ENCODE assay signal across 8 cellular contexts in the genomic region with DNA sequence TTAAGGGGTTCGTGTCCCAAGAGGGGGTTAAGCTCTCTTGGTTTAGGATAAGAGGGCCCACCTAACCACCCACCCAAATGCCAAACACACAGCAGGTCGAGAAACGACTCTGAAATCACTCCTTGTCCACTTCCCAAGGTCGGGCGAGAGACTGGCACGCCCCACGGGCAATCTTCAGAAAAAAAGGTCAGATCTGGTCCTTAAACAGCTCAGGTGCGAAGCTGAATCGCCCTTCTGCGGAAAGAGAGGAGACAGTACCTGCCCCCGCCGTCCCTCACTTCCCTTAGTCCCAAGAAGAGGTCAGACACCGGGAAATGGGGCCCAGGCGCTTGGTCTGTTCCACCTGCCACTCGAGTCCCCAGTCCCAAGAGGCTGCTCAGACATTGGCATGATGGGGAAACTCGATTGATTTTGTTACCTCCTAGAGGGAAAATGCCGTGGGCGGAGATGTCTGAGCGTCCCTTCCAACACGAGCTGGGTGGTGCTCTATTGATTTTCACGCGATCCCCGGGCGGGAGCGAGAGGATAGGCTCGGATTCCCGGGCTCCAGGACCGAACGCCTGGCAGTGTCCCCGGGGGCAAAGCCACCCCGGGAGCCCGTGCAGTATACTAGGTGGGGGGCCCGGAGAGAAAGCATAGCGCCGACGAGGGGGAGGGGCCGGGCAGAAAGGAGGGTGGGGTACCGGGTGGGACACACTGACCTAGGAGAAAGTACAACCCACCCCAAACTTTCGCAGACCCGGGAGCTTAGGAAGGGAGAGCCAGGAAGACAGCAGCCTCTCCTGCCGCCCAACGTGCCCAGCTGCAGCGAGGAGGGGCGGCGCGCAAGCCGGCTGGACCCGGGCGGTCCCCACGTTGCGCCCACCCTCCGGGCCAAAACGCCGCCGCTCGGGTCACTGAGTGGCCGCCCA. TPM values are rescaled to one million over a fixed set of nuclear protein-coding genes. Genes with fewer than 3 reads are reported as not detected.
A peak's percentile ranks its signal among the peaks of the same experiment; 100 is the strongest.
DNase-seq lines count a peak whose midpoint lies in the region; ATAC-seq, FAIRE-seq and TF ChIP-seq lines count a peak whose summit lies in the region.

No MANE protein-coding gene starts in this region.

- POLR2A ChIA-PET in BJ (lab: Charles Lee) (no interaction called here), SK-N-SH (lab: Yijun Ruan, JAX) (no interaction called here)
- POLR2A ChIA-PET in naive thymus-derived CD4-positive, alpha-beta T cell (lab: Charles Lee): no interaction called here

- peaks cover 62% of the 10 kb centered on the region for H3K27me3 Mint-ChIP-seq in H9 (ENCODE audit: low read depth)
- H3K27me3 Mint-ChIP-seq in naive thymus-derived CD4-positive, alpha-beta T cell: peaks cover 53 to 70% (median 68%) of the 10 kb centered on the region in 5 donors

- H3K14ac ChIP-seq in H9 (ENCODE audit: insufficient read depth, low read length): no peak overlapping the region

- peaks cover 17% of the 10 kb centered on the region for H3K23me2 ChIP-seq in H9 (ENCODE audit: insufficient read length, low read depth, low read length, poor library complexity, severe bottlenecking)

- peaks cover 21 to 22% of the 10 kb centered on the region in 2 experiments for H3K4me1 Mint-ChIP-seq in H9
- H3K4me1 Mint-ChIP-seq in naive thymus-derived CD4-positive, alpha-beta T cell: peaks cover 6 to 23% (median 21%) of the 10 kb centered on the region in 7 donors

- peak overlapping the region; percentile 67 for H3K4me3 ChIP-seq in BJ (ENCODE audit: low read depth, low read length)
- peak overlapping the region; percentile 43 to 59; a peak in 3 of 4 replicates for H3K4me3 ChIP-seq in SK-N-SH (ENCODE audit: low read depth in 2 of 2, low read length in 1 of 2)
- peak overlapping the region; percentile 70 to 71 for H3K4me3 ChIP-seq in esophagus (ENCODE audit: low read depth in 1 of 2, low read length in 2 of 2)
- no peak overlapping the region for H3K4me3 ChIP-seq in naive thymus-derived CD4-positive, alpha-beta T cell (ENCODE audit: low read length)

- H3K4me3 Mint-ChIP-seq in H9: peak overlapping the region; percentile 61 to 80
- peak overlapping the region; percentile 45 to 80 (median 67) for H3K4me3 Mint-ChIP-seq in naive thymus-derived CD4-positive, alpha-beta T cell

- H3K9me3 ChIP-seq in H9 (ENCODE audit: control insufficient read depth, low read depth, low read length): no peaks in the 10 kb centered on the region
- no peaks in the 10 kb centered on the region for H3K9me3 ChIP-seq in SK-N-SH
- H3K9me3 ChIP-seq in esophagus (ENCODE audit: control insufficient read depth in 2 of 2, insufficient read depth in 1 of 2, low read depth in 1 of 2, low read length in 1 of 2): no peaks in the 10 kb centered on the region
- no peaks in the 10 kb centered on the region for H3K9me3 ChIP-seq in naive thymus-derived CD4-positive, alpha-beta T cell (ENCODE audit: control insufficient read depth in 2 of 3, low read length in 3 of 3)

- H2BK15ac ChIP-seq in H9 (ENCODE audit: low read depth, low read length): no peak overlapping the region

- H2AFZ ChIP-seq in H9 (ENCODE audit: low read length): no peak overlapping the region
- peak overlapping the region; percentile 72; the same call in 1 of the 2 replicates for H2AFZ ChIP-seq in SK-N-SH (ENCODE audit: low read depth)

- no peak overlapping the region for H2BK120ac ChIP-seq in H9 (ENCODE audit: low read depth, low read length, poor library complexity, severe bottlenecking)

- H3K18ac ChIP-seq in H9 (ENCODE audit: insufficient read length, low read depth, low read length): no peak overlapping the region

- no peak overlapping the region for H3K4ac ChIP-seq in H9 (ENCODE audit: low read depth, low read length)

- H3K9me2 ChIP-seq in SK-N-SH: no peaks in the 10 kb centered on the region

- ATAC-seq in naive thymus-derived CD4-positive, alpha-beta T cell: no peak
- ATAC-seq in GM18505 (IDR thresholded peaks at IDR 0.05; ENCODE audit: unreplicated experiment): no peak

- H4K91ac ChIP-seq in H9 (ENCODE audit: insufficient read length, low read depth, low read length): no peak overlapping the region

- CTCF ChIA-PET in BJ (lab: Yijun Ruan, JAX) (interaction anchor here (0.6 to 3.7 kb wide), 38 partner anchors 7 to 1002 kb away, joined by 3 to 43 read pairs (median 4); no protein-coding TSS in a partner anchor), SK-N-SH (lab: Yijun Ruan, JAX) (interaction anchor here (0.6 to 1.8 kb wide), 16 partner anchors 9 to 967 kb away, joined by 3 to 7 read pairs (median 4); no protein-coding TSS in a partner anchor)
- CTCF ChIA-PET in naive thymus-derived CD4-positive, alpha-beta T cell (lab: Charles Lee): no interaction called here

- H3T11ph ChIP-seq in H9 (ENCODE audit: low read length): no peak overlapping the region

- no peaks in the 10 kb centered on the region for H3F3A ChIP-seq in SK-N-SH (replicated peaks; ENCODE audit: insufficient read depth)

- H3K4me1 ChIP-seq in H9 (ENCODE audit: insufficient read depth, low read length) (no peaks in the 10 kb centered on the region), SK-N-SH (ENCODE audit: control insufficient read depth in 1 of 2, insufficient read depth in 2 of 2, low read depth in 1 of 2, low read length in 1 of 2) (no peaks in the 10 kb centered on the region; a peak in 1 of 4 replicates), esophagus (ENCODE audit: control insufficient read depth in 2 of 2, insufficient read depth in 2 of 2, low read length in 1 of 2) (peaks cover 4 to 6% of the 10 kb centered on the region in 2 donors)
- H3K4me1 ChIP-seq in naive thymus-derived CD4-positive, alpha-beta T cell (ENCODE audit: control insufficient read depth in 2 of 2, insufficient read depth in 2 of 2, low read length in 2 of 2): peaks cover 0 to 7% of the 10 kb centered on the region in 2 donors

- H2BK12ac ChIP-seq in H9 (ENCODE audit: insufficient read length, low read depth, low read length): no peak overlapping the region

- intact Hi-C loops in naive thymus-derived CD4-positive, alpha-beta T cell (cut with micrococcal nuclease): loop anchor here in 1 of 2 donors (5.0 kb wide), 1 partner anchor 955 kb away; no protein-coding TSS in a partner anchor

- H2BK20ac ChIP-seq in H9 (ENCODE audit: low read depth, low read length, poor library complexity, severe bottlenecking): no peak overlapping the region

- peaks cover 2 to 3% of the 10 kb centered on the region in 2 experiments; a peak in 3 of 5 replicates for H3K9me3 Mint-ChIP-seq in H9
- peaks cover 0 to 3% (median 0%) of the 10 kb centered on the region in 11 donors for H3K9me3 Mint-ChIP-seq in naive thymus-derived CD4-positive, alpha-beta T cell

- H4K20me1 ChIP-seq in H9 (ENCODE audit: control insufficient read depth, insufficient read depth, insufficient read length) (no peaks in the 10 kb centered on the region), SK-N-SH (ENCODE audit: insufficient read depth) (no peaks in the 10 kb centered on the region)

- H2BK5ac ChIP-seq in H9 (ENCODE audit: insufficient read length, low read length): no peak overlapping the region

- no peak overlapping the region for H3K27ac Mint-ChIP-seq in H9
- H3K27ac Mint-ChIP-seq in naive thymus-derived CD4-positive, alpha-beta T cell: peak overlapping the region in 1 of 9 donors; percentile 4

- H3K79me1 ChIP-seq in H9 (ENCODE audit: insufficient read depth, low read depth, low read length, poor library complexity, severe bottlenecking): no peaks in the 10 kb centered on the region

- H3K9ac ChIP-seq in H9 (ENCODE audit: extremely low read depth, insufficient read length, low read length) (no peak overlapping the region), SK-N-SH (no peak overlapping the region)

- no peak for FAIRE-seq in GM12891 (lab: Jason Lieb, UNC)

- no peak overlapping the region for H3K23ac ChIP-seq in H9 (ENCODE audit: insufficient read length, low read depth, low read length)

- H3K36me3 ChIP-seq in BJ (ENCODE audit: control insufficient read depth, insufficient read depth, low read length): no peaks in the 10 kb centered on the region
- H3K36me3 ChIP-seq in SK-N-SH (replicated peaks in 1 of 2; ENCODE audit: control insufficient read depth in 1 of 2, insufficient read depth in 2 of 2, low read length in 1 of 2): no peaks in the 10 kb centered on the region
- no peaks in the 10 kb centered on the region for H3K36me3 ChIP-seq in esophagus (ENCODE audit: control insufficient read depth in 2 of 2, insufficient read depth in 2 of 2, low read length in 1 of 2)
- H3K36me3 ChIP-seq in naive thymus-derived CD4-positive, alpha-beta T cell (ENCODE audit: control insufficient read depth in 2 of 3, insufficient read depth in 3 of 3, low read length in 3 of 3): no peaks in the 10 kb centered on the region

- no peak overlapping the region for H2AK5ac ChIP-seq in H9 (ENCODE audit: insufficient read length, low read length)

- H3K79me2 ChIP-seq in H9 (ENCODE audit: insufficient read depth, low read length) (no peaks in the 10 kb centered on the region), SK-N-SH (ENCODE audit: insufficient read depth) (no peaks in the 10 kb centered on the region)

- H3K27me3 ChIP-seq in BJ (ENCODE audit: control insufficient read depth, insufficient read depth, low read length): peaks cover 3% of the 10 kb centered on the region; the same call in 1 of the 2 replicates
- peaks cover 70% of the 10 kb centered on the region for H3K27me3 ChIP-seq in H9 (ENCODE audit: insufficient read depth, low read length)
- H3K27me3 ChIP-seq in SK-N-SH (ENCODE audit: insufficient read depth): peaks cover 22% of the 10 kb centered on the region
- peaks cover 0 to 10% of the 10 kb centered on the region in 2 donors for H3K27me3 ChIP-seq in esophagus (ENCODE audit: control insufficient read depth in 1 of 2, insufficient read depth in 2 of 2, low read length in 2 of 2)
- H3K27me3 ChIP-seq in naive thymus-derived CD4-positive, alpha-beta T cell (ENCODE audit: control insufficient read depth in 2 of 2, insufficient read depth in 2 of 2, low read length in 2 of 2): peaks cover 3 to 4% of the 10 kb centered on the region in 2 donors

- TF ChIP-seq EP300 in SK-N-SH (IDR thresholded peaks at IDR 0.05; ENCODE audit: borderline replicate concordance in 1 of 2, low read depth in 1 of 2, low read length in 1 of 2): no peak

- no peak overlapping the region for H3K56ac ChIP-seq in H9 (ENCODE audit: insufficient read length, low read depth, low read length)

- no CpG with 5 or more reads among the region's 57 CpGs for WGBS in H9 (ENCODE audit: extremely low coverage, insufficient read length, low lambda C conversion rate)
- 1% methylated on average over 24 of the region's 57 CpGs for WGBS in SK-N-SH (ENCODE audit: low lambda C conversion rate)
- 2 to 3% methylated on average over 52 to 57 of the region's 57 CpGs for WGBS in esophagus, 2 donors

- TF ChIP-seq RAD21 in SK-N-SH (IDR thresholded peaks at IDR 0.05; ENCODE audit: low read length): no peak

- no peaks in the 10 kb centered on the region; a peak in 1 of 7 replicates for H3K36me3 Mint-ChIP-seq in H9 (ENCODE audit: insufficient read depth in 1 of 3, low read depth in 3 of 3)
- no peaks in the 10 kb centered on the region for H3K36me3 Mint-ChIP-seq in naive thymus-derived CD4-positive, alpha-beta T cell

- TF ChIP-seq POLR2A in GM12891 (IDR thresholded peaks at IDR 0.05; ENCODE audit: low read depth, low read length): no peak
- no peak for TF ChIP-seq POLR2A in GM18505 (IDR thresholded peaks at IDR 0.05; ENCODE audit: borderline replicate concordance, extremely low read depth, insufficient read depth, insufficient read length)

- DNase-seq in BJ (ENCODE audit: low read depth): no peak
- peak; percentile 43 for DNase-seq in H9
- peak; percentile 42 for DNase-seq in SK-N-SH
- no peak for DNase-seq in naive thymus-derived CD4-positive, alpha-beta T cell
- DNase-seq in GM12891 (ENCODE audit: insufficient read length, low spot score): no peak
- DNase-seq in NCI-H2081 treated with DMSO at 0.1 percent for 48 hours (lab: John Stamatoyannopoulos, UW): no peak

- H3K4me2 ChIP-seq in H9 (ENCODE audit: insufficient read depth, insufficient read length, low read length): peak overlapping the region; percentile 89
- H3K4me2 ChIP-seq in SK-N-SH: peak overlapping the region; percentile 79

- no peak overlapping the region for H4K8ac ChIP-seq in H9 (replicated peaks; ENCODE audit: insufficient read length, low read depth, low read length)

- H3K27ac ChIP-seq in H9 (ENCODE audit: insufficient read length, low read depth, low read length): no peak overlapping the region
- H3K27ac ChIP-seq in SK-N-SH (ENCODE audit: low read depth in 2 of 2, low read length in 1 of 2): no peak overlapping the region
- peak overlapping the region; percentile 78 to 84 for H3K27ac ChIP-seq in esophagus (ENCODE audit: low read depth in 2 of 2, low read length in 1 of 2)
- H3K27ac ChIP-seq in naive thymus-derived CD4-positive, alpha-beta T cell (ENCODE audit: low read depth, low read length): no peak overlapping the region

- no peak overlapping the region for H4K5ac ChIP-seq in H9 (ENCODE audit: insufficient read length, low read depth, low read length)

- no peak for TF ChIP-seq CTCF in BJ (IDR thresholded peaks at IDR 0.05; ENCODE audit: insufficient read depth, low read depth, low read length)
- TF ChIP-seq CTCF in H9 (conservative IDR thresholded peaks at IDR 0.05): no peak
- TF ChIP-seq CTCF in SK-N-SH (IDR thresholded peaks at IDR 0.05): no peak

RNA-seq across cellular contexts. Expression of a gene that starts 1.1 kb away (rescaled TPM):
- polyA plus RNA-seq in BJ (2011; rRNA removed) (3.3 and 6.0 TPM in 2 replicates), SK-N-SH (2012; rRNA removed) (not detected in 2 replicates), esophagus (1 to 10 TPM; 7.2 to 7.4 TPM)
- polyA minus RNA-seq in BJ (2011; rRNA and poly(A)+ RNA removed): 6.1 and 6.6 TPM in 2 replicates
- total RNA-seq in H9 (2021): 0.04 and 0.29 TPM in 2 replicates
- under 0.01 TPM in 1 of 2 replicates, not detected in the other for polyA plus RNA-seq in SK-N-SH (2012; cell fraction: cytosol; rRNA removed)
- polyA plus RNA-seq in SK-N-SH (2012; cell fraction: nucleus; rRNA removed): not detected in 2 replicates
- total RNA-seq in naive thymus-derived CD4-positive, alpha-beta T cell: not detected
- not detected for polyA plus RNA-seq in naive thymus-derived CD4-positive, alpha-beta T cell
- not detected for polyA plus RNA-seq in GM12891 (2012; ENCODE audit: low read depth, missing spikeins)

Comparison
In these comparisons a context has a peak if more than half of its experiments do, and no peak if none do; other contexts are left out.
1. DNase-seq: peak in H9 (single experiment) and SK-N-SH (single experiment); none in BJ (single experiment), naive thymus-derived CD4-positive, alpha-beta T cell (0 of 9), GM12891 (single experiment) and NCI-H2081 treated with DMSO at 0.1 percent for 48 hours (single experiment).
2. H3K27ac ChIP-seq: peak in esophagus (2 of 2); none in H9 (single experiment), SK-N-SH (0 of 2) and naive thymus-derived CD4-positive, alpha-beta T cell (single experiment).